In the genomic region with DNA sequence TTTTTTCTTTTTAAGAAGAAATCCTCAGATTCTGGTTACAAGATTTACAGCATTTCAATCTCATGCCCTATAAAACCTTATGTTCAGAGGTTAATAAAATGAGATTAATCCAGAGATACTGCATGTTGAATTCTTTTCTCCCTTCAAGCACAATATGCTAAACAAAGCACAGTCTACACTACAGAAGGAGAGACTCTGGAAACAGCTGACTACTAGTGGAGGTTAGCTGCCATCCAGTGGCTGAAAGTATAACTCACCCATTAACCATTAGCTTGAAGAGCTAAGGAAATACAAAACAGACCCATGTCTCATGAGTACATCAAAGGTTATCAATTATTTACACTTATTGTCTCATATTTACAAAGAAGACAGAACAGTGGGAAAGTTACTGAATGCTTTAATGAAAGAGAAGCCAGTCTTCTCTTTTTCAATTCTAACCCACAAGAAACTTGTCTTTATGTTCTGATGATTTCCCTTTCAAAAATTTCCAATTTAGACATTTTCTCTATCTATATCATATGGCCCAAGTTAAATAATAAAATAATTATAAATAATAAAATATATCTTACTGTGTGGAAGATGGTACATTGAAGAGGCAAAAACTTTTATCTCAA, we compare ENCODE assay signal across 8 cellular contexts. TPM values are rescaled to one million over a fixed set of nuclear protein-coding genes. Genes with fewer than 3 reads are reported as not detected.
DNase-seq lines count a peak whose midpoint lies in the region; ATAC-seq, FAIRE-seq and TF ChIP-seq lines count a peak whose summit lies in the region.

No MANE protein-coding gene starts in this region.

- ATAC-seq in GM19463 (IDR thresholded peaks at IDR 0.05; ENCODE audit: unreplicated experiment) = peak; percentile 98
- ATAC-seq in HG03460 (IDR thresholded peaks at IDR 0.05; ENCODE audit: unreplicated experiment) = peak; percentile 97
- ATAC-seq in K562 = peak; percentile 89

- CTCF ChIA-PET in K562 (lab: Yijun Ruan, JAX; ENCODE audit: low intra/inter-chr PET ratio) = no interaction called here

- H3K36me3 ChIP-seq in K562 (ENCODE audit: control insufficient read depth, insufficient read depth, low read length) (no peaks in the 10 kb centered on the region), vagina (no peaks in the 10 kb centered on the region)

- TF ChIP-seq RAD21 in K562 (CRISPR knock-in tag; conservative IDR thresholded peaks at IDR 0.05 in 1 of 2, IDR thresholded peaks at IDR 0.05 in 1 of 2) = peak; percentile 67 to 81

- H3K79me2 ChIP-seq in K562 (ENCODE audit: control insufficient read depth, insufficient read depth, low read length) = no peaks in the 10 kb centered on the region

- no peak overlapping the region for H3K9ac ChIP-seq in K562 (ENCODE audit: insufficient read depth in 1 of 2, low read depth in 2 of 2, low read length in 2 of 2)

- H3K4me2 ChIP-seq in K562 (ENCODE audit: insufficient read depth, low read length) = no peak overlapping the region

- TF ChIP-seq EP300 in K562 (IDR thresholded peaks at IDR 0.05; ENCODE audit: low read length) = no peak

- POLR2A ChIA-PET in K562 (lab: Yijun Ruan, JAX) = no interaction called here

- H3K27me3 ChIP-seq in K562 (ENCODE audit: control insufficient read depth in 2 of 2, insufficient read depth in 2 of 2, low read length in 2 of 2) = no peaks in the 10 kb centered on the region
- no peaks in the 10 kb centered on the region for H3K27me3 ChIP-seq in vagina

- no peaks in the 10 kb centered on the region for H4K20me1 ChIP-seq in K562 (replicated peaks; ENCODE audit: control insufficient read depth, insufficient read depth, low read length)

- H3K4me1 ChIP-seq in K562 (replicated peaks in 1 of 2; ENCODE audit: control insufficient read depth in 2 of 2, insufficient read depth in 2 of 2, low read length in 2 of 2) (no peaks in the 10 kb centered on the region), vagina (no peaks in the 10 kb centered on the region)

- TF ChIP-seq CTCF in K562 (IDR thresholded peaks at IDR 0.05 in 2 of 3, conservative IDR thresholded peaks at IDR 0.05 in 1 of 3; ENCODE audit: insufficient read depth in 2 of 3, low read depth in 1 of 3, low read length in 3 of 3) = peak; percentile 48 to 71 (median 60); a peak in 5 of 6 replicates
- TF ChIP-seq CTCF in vagina (IDR thresholded peaks at IDR 0.05) = peak in 1 of 3 experiments; percentile 9

- BruUV-seq in K562 (replicated peaks; lab: Mats Ljungman, UMichigan) = no TSS peak

- H3K9me1 ChIP-seq in K562 (ENCODE audit: control insufficient read depth, insufficient read depth, low read length) = no peaks in the 10 kb centered on the region

- no peak overlapping the region for H3K27ac ChIP-seq in K562 (ENCODE audit: extremely low read depth, low read depth, low read length)
- H3K27ac ChIP-seq in vagina = no peak overlapping the region

- TF ChIP-seq POLR2A in K562 (conservative IDR thresholded peaks at IDR 0.05) (no peak), vagina (IDR thresholded peaks at IDR 0.05) (no peak)

- peak; percentile 70 for DNase-seq in DMS79 treated with DMSO at 0.1 percent for 48 hours (lab: John Stamatoyannopoulos, UW)
- peak; percentile 63 for DNase-seq in NCI-H345 treated with DMSO at 0.1 percent for 48 hours (lab: John Stamatoyannopoulos, UW; ENCODE audit: unreplicated experiment)
- peak; percentile 27 to 52 (median 38) for DNase-seq in K562 (ENCODE audit: extremely low read depth in 1 of 4, low spot score in 3 of 4)
- peak; percentile 54 for DNase-seq in kidney glomerular epithelial cell (lab: John Stamatoyannopoulos, UW)
- DNase-seq in ureter (ENCODE audit: low spot score) = no peak
- DNase-seq in vagina (ENCODE audit: extremely low spot score in 2 of 2) = no peak

- intact Hi-C loops in K562 (cut with micrococcal nuclease) = loop anchor here (1.0 kb wide), 1 partner anchor 1665 kb away; no protein-coding TSS in a partner anchor
- intact Hi-C loops in vagina (cut with DNase I) = no loop called here

- no peaks in the 10 kb centered on the region for H3K9me3 ChIP-seq in K562 (replicated peaks; ENCODE audit: control insufficient read depth, insufficient read depth, low read depth, low read length)
- H3K9me3 ChIP-seq in vagina = no peaks in the 10 kb centered on the region

- H3K4me3 ChIP-seq in K562 (no peak overlapping the region), vagina (no peak overlapping the region)

- in situ Hi-C loops in K562 (cut with MboI) = no loop called here

- no peak overlapping the region for H2AFZ ChIP-seq in K562 (ENCODE audit: low read depth, low read length)

- FAIRE-seq in K562 (lab: Jason Lieb, UNC) = peak; percentile 74

TF ChIP-seq in K562, 482 proteins besides CTCF, POLR2A, EP300 and RAD21:
- TF ChIP-seq STAG1 (CRISPR knock-in tag; IDR thresholded peaks at IDR 0.05; ENCODE audit: borderline replicate concordance) (peak; percentile 63; the same call in 1 of the 2 replicates), ZBTB1 (CRISPR knock-in tag; IDR thresholded peaks at IDR 0.05; ENCODE audit: borderline replicate concordance, low read depth) (no peak), RBM34 (IDR thresholded peaks at IDR 0.05; ENCODE audit: borderline replicate concordance, insufficient read depth, low read length) (no peak), RNF2 (IDR thresholded peaks at IDR 0.05) (no peak), SMC3 (conservative IDR thresholded peaks at IDR 0.05; ENCODE audit: insufficient read depth, low read depth, low read length) (0 out of 2 replicates have a peak, but pooled peaks have one; percentile 37), ZC3H4 (CRISPR knock-in tag; IDR thresholded peaks at IDR 0.05; ENCODE audit: borderline replicate concordance) (no peak), ASH1L (IDR thresholded peaks at IDR 0.05; ENCODE audit: borderline replicate concordance, low read depth, partially characterized antibody) (no peak), ZNF77 (CRISPR knock-in tag; IDR thresholded peaks at IDR 0.05) (no peak), ZKSCAN3 (CRISPR knock-in tag; IDR thresholded peaks at IDR 0.05) (no peak), ZNF436 (CRISPR knock-in tag; IDR thresholded peaks at IDR 0.05) (no peak), DACH1 (IDR thresholded peaks at IDR 0.05; ENCODE audit: partially characterized antibody) (peak; percentile 44), ZNF785 (CRISPR knock-in tag; IDR thresholded peaks at IDR 0.05) (no peak), ZNF561 (CRISPR knock-in tag; conservative IDR thresholded peaks at IDR 0.05) (no peak), ZNF445 (CRISPR knock-in tag; IDR thresholded peaks at IDR 0.05; ENCODE audit: low read depth) (no peak), WHSC1 (IDR thresholded peaks at IDR 0.05; ENCODE audit: low read length) (no peak), PHB (CRISPR knock-in tag; IDR thresholded peaks at IDR 0.05) (no peak), ZNF12 (CRISPR knock-in tag; IDR thresholded peaks at IDR 0.05) (no peak)
- TF ChIP-seq, protein P1, sequence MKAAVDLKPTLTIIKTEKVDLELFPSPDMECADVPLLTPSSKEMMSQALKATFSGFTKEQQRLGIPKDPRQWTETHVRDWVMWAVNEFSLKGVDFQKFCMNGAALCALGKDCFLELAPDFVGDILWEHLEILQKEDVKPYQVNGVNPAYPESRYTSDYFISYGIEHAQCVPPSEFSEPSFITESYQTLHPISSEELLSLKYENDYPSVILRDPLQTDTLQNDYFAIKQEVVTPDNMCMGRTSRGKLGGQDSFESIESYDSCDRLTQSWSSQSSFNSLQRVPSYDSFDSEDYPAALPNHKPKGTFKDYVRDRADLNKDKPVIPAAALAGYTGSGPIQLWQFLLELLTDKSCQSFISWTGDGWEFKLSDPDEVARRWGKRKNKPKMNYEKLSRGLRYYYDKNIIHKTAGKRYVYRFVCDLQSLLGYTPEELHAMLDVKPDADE (conservative IDR thresholded peaks at IDR 0.05; ENCODE audit: control insufficient read depth, low read depth, low read length) = no peak

RNA-seq across cellular contexts. Expression of gene DNAH5, which starts 12.7 kb away (rescaled TPM):
- total RNA-seq in K562 (2011; cell fraction: chromatin; rRNA removed; ENCODE audit: low replicate concordance) = not detected in 2 replicates
- total RNA-seq in K562 (2011; cell fraction: nucleolus; rRNA removed) = not detected in 2 replicates
- total RNA-seq in K562 (2011; cell fraction: nucleoplasm; rRNA removed) = not detected in 2 replicates
- total RNA-seq in K562 (2014; rRNA removed) (not detected in 2 replicates), K562 (2014; rRNA removed; fragmentation: Illumina TruSeq; extraction: Trizol) (not detected in 2 replicates), K562 (2015; rRNA removed; fragmentation: Illumina TruSeq; extraction: Trizol) (not detected in 2 replicates), K562 (2021) (not detected in 2 replicates), ureter (13.3 TPM), vagina (0.49 TPM)
- polyA plus RNA-seq in K562 (2011; rRNA removed) (0.03 TPM in 1 of 2 replicates, not detected in the other), K562 (2014; fragmentation: Illumina TruSeq; extraction: Trizol) (not detected in 2 replicates), K562 (2014; fragmentation: Nextera tagmentation; extraction: Ambion mirVana) (not detected), K562 (2014; rRNA removed) (not detected in 2 replicates)
- not detected in 2 replicates for polyA plus RNA-seq in K562 (2011; cell fraction: cytosol; rRNA removed)
- polyA plus RNA-seq in K562 (2011; cell fraction: nucleus; rRNA removed) = not detected in 2 replicates
- polyA plus RNA-seq in K562 (2012) = not detected in 2 replicates
- not detected in 2 replicates for polyA minus RNA-seq in K562 (2011; rRNA and poly(A)+ RNA removed)
- polyA minus RNA-seq in K562 (2011; cell fraction: cytosol; rRNA and poly(A)+ RNA removed) = not detected in 2 replicates
- polyA minus RNA-seq in K562 (2011; cell fraction: nucleus; rRNA and poly(A)+ RNA removed) = not detected in 2 replicates

Comparison
In these comparisons a context has a peak if more than half of its experiments do, and no peak if none do; other contexts are left out.
1. DNase-seq: peak in DMS79 treated with DMSO at 0.1 percent for 48 hours (single experiment), NCI-H345 treated with DMSO at 0.1 percent for 48 hours (single experiment), K562 (4 of 4) and kidney glomerular epithelial cell (single experiment); none in ureter (single experiment) and vagina (0 of 2).
2. Peak in every context shown above with its lines, with median percentiles within 50 percentile points of each other: ATAC-seq.